8 cellular contexts compared by ENCODE assay signal in genomic region chr14:23299986-23300686, GRCh38. TPM values are rescaled to one million over a fixed set of nuclear protein-coding genes. Genes with fewer than 3 reads are reported as not detected.
DNase-seq lines count a peak whose midpoint lies in the region; ATAC-seq and TF ChIP-seq lines count a peak whose summit lies in the region.

No MANE protein-coding gene starts in this region.

- peak overlapping the region; percentile 99 for H3K27ac ChIP-seq in left ventricle myocardium inferior (replicated peaks)

- intact Hi-C loops in left ventricle myocardium inferior (cut with micrococcal nuclease): no loop called here
- intact Hi-C loops in left cardiac atrium (cut with DNase I): loop anchor here in 1 of 2 donors (5.0 kb wide), 1 partner anchor 178 kb away; no protein-coding TSS in a partner anchor
- intact Hi-C loops in MCF 10A (cut with micrococcal nuclease): loop anchor here (1.0 kb wide), 2 partner anchors 35 to 180 kb away; no protein-coding TSS in a partner anchor

- H3K36me3 Mint-ChIP-seq in MCF 10A (ENCODE audit: insufficient read depth, unreplicated experiment): peaks cover 10% of the 10 kb centered on the region

- peaks cover 25% of the 10 kb centered on the region for H3K4me1 Mint-ChIP-seq in MCF 10A (ENCODE audit: insufficient read depth, unreplicated experiment)

- H3K4me3 ChIP-seq in left ventricle myocardium inferior (peak overlapping the region; percentile 86), mononuclear cell (ENCODE audit: low read length) (peak overlapping the region; percentile 71)

- BruUV-seq in MCF 10A (replicated peaks; lab: Mats Ljungman, UMichigan): no TSS peak

- TF ChIP-seq CTCF in left ventricle myocardium inferior (IDR thresholded peaks at IDR 0.05; ENCODE audit: borderline replicate concordance) (no peak), MCF 10A (IDR thresholded peaks at IDR 0.05; ENCODE audit: unreplicated experiment) (no peak)

- DNase-seq in left ventricle myocardium inferior (no peak), left cardiac atrium (no peak), MCF 10A (ENCODE audit: unreplicated experiment) (no peak), NCI-H1930 (lab: John Stamatoyannopoulos, UW) (no peak), AG08396 (ENCODE audit: low spot score) (no peak)

- peak overlapping the region; percentile 97 for H3K27ac Mint-ChIP-seq in MCF 10A (ENCODE audit: low read depth, unreplicated experiment)

- H3K9me3 ChIP-seq in left ventricle myocardium inferior (replicated peaks) (no peaks in the 10 kb centered on the region), mononuclear cell (ENCODE audit: low read depth, low read length) (no peaks in the 10 kb centered on the region)

- no peak for ATAC-seq in left cardiac atrium
- no peak for ATAC-seq in GM19395 (IDR thresholded peaks at IDR 0.05; ENCODE audit: unreplicated experiment)
- no peak for ATAC-seq in HG02938 (IDR thresholded peaks at IDR 0.05; ENCODE audit: unreplicated experiment)

- peak overlapping the region; percentile 95 for H3K4me3 Mint-ChIP-seq in MCF 10A (ENCODE audit: unreplicated experiment)

- no peaks in the 10 kb centered on the region for H3K27me3 Mint-ChIP-seq in MCF 10A (ENCODE audit: insufficient read depth, unreplicated experiment)

- no peaks in the 10 kb centered on the region for H3K9me3 Mint-ChIP-seq in MCF 10A (ENCODE audit: unreplicated experiment)

- peaks cover 57% of the 10 kb centered on the region for H3K4me1 ChIP-seq in left ventricle myocardium inferior
- peaks cover 26% of the 10 kb centered on the region for H3K4me1 ChIP-seq in mononuclear cell (ENCODE audit: insufficient read depth, low read length)

- POLR2A ChIA-PET in MCF 10A (lab: Yijun Ruan, JAX): interaction anchor here (0.6 to 14.7 kb wide), 10 partner anchors 9 to 814 kb away, joined by 3 to 339 read pairs (median 22); partner anchors contain the start of genes ACIN1, C14orf119, HOMEZ and PABPN1

- peaks cover 12% of the 10 kb centered on the region for H3K36me3 ChIP-seq in left ventricle myocardium inferior

- CTCF ChIA-PET in MCF 10A (lab: Yijun Ruan, JAX): interaction anchor here (0.6 to 6.4 kb wide), 27 partner anchors 9 to 1008 kb away, joined by 3 to 49 read pairs (median 4); partner anchors contain the start of genes ACIN1, CIDEB, HOMEZ and PABPN1

- H3K27me3 ChIP-seq in left ventricle myocardium inferior (ENCODE audit: low read depth) (no peaks in the 10 kb centered on the region), mononuclear cell (ENCODE audit: insufficient read depth, low read length) (no peaks in the 10 kb centered on the region)

RNA-seq across cellular contexts. Expression of gene PPP1R3E, which starts 2.5 kb away (rescaled TPM):
- total RNA-seq in left ventricle myocardium inferior (9.0 TPM), left cardiac atrium (1 to 10 TPM; 8.0 to 8.3 TPM), MCF 10A (2022) (7.2 and 7.8 TPM in 2 replicates), mononuclear cell (12.5 TPM)

RNA-seq across cellular contexts. Expression of gene BCL2L2, which starts 6.5 kb away (rescaled TPM):
- total RNA-seq in left ventricle myocardium inferior (37.5 TPM), left cardiac atrium (10 to 100 TPM; 46.7 to 47.7 TPM), MCF 10A (2022) (41.2 and 42.5 TPM in 2 replicates), mononuclear cell (3.4 TPM)

RNA-seq across cellular contexts. Expression of gene HOMEZ, which starts 14.2 kb away (rescaled TPM):
- total RNA-seq in left ventricle myocardium inferior (9.1 TPM), left cardiac atrium (1 to 10 TPM; 8.3 to 8.5 TPM), MCF 10A (2022) (6.6 and 9.3 TPM in 2 replicates), mononuclear cell (1.5 TPM)

RNA-seq across cellular contexts. Expression of gene PABPN1, which starts 21.1 kb away (rescaled TPM):
- 71.2 TPM for total RNA-seq in left ventricle myocardium inferior
- total RNA-seq in left cardiac atrium: 10 to 100 TPM; 74.4 to 94.1 TPM
- 153 and 167 TPM in 2 replicates for total RNA-seq in MCF 10A (2022)
- total RNA-seq in mononuclear cell: 51.0 TPM

RNA-seq across cellular contexts. Expression of gene SLC22A17, which starts 52.6 kb away (rescaled TPM):
- total RNA-seq in left ventricle myocardium inferior (9.7 TPM), left cardiac atrium (10 to 100 TPM; 31.4 to 34.6 TPM), MCF 10A (2022) (not detected in 2 replicates), mononuclear cell (5.6 TPM)
